ENCODE assay signal across 28 cellular contexts in the genomic region with DNA sequence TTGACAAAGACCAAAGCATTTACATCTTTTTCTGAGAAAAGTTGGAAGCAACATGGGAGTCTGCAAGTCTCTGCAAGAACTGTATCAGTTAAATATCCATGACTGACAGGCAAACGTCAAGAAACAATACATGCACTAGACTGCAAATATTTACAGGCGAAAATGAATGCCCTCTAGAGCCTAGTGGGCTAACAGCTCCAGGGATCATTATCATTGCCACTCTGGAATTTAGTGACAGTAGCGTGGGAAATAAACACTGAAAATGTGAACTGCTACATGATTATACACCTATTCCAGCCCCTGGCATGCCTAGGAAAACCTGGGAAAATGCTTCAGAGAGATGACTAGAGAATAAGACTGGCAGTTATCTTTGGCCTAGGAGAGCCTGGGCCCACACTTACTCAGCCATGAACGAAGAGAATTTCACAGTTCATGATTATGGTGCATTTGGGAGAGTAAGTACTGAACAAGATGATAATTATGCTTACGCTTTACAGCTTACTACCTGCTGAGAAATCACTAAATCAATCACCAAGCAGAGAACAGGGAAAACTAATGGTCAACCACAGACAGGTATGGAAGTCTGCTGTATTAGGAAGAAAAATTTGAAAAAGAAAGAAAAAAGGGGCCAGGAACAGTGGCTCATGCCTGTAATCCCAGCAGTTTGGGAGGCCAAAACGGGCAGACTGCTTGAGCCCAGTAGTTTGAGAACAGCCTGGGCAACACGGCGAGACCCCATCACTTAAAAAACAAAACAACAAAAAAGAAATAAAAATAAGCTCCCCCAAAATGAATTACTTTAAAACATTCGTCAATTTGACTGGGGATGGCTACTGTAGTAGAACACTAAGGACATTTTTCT.
DNase-seq lines count a peak whose midpoint lies in the region; ATAC-seq and TF ChIP-seq lines count a peak whose summit lies in the region.
"Had no signal": no experiment of that assay in that cellular context is flagged by ENCODE, and none has a peak within 500 bp of the region (broad histone marks: within the 10 kb centered on the region; RNA-seq: fewer than 3 reads in every experiment).

No MANE protein-coding gene starts in this region.

- no peaks in the 10 kb centered on the region for H3K27me3 Mint-ChIP-seq in CD4-positive, alpha-beta T cell
- no peaks in the 10 kb centered on the region for H3K27me3 Mint-ChIP-seq in naive thymus-derived CD4-positive, alpha-beta T cell
- H3K27me3 Mint-ChIP-seq: natural killer cell treated with Interleukin-12 subunit alpha and Interleukin-12 subunit beta and Interleukin-15 and Interleukin-18, amount 100 ng/mL, for 72 hours; type B pancreatic cell had no signal

- H3K27ac ChIP-seq in CD4-positive, alpha-beta T cell (ENCODE audit: low read depth, low read length) = no peak overlapping the region
- 0 out of 2 replicates have a peak overlapping the region, but pooled peaks have one; percentile 1 for H3K27ac ChIP-seq in HEK293 (ENCODE audit: extremely low read depth, low read depth, low read length)
- H3K27ac ChIP-seq in naive thymus-derived CD4-positive, alpha-beta T cell (ENCODE audit: low read depth, low read length) = no peak overlapping the region
- H3K27ac ChIP-seq: heart right ventricle, PC-9 had no signal

- no peak overlapping the region for H3K4me3 ChIP-seq in HEK293 (ENCODE audit: low read depth, low read length)
- no peak overlapping the region for H3K4me3 ChIP-seq in naive thymus-derived CD4-positive, alpha-beta T cell (ENCODE audit: low read length)
- H3K4me3 ChIP-seq: heart right ventricle, lung, PC-9 had no signal

- H3K36me3 ChIP-seq in HEK293 (ENCODE audit: control insufficient read depth in 2 of 2, insufficient read depth in 1 of 2, low read length in 2 of 2) = peaks cover 11 to 47% of the 10 kb centered on the region in 2 experiments
- H3K36me3 ChIP-seq in naive thymus-derived CD4-positive, alpha-beta T cell (ENCODE audit: control insufficient read depth in 2 of 3, insufficient read depth in 3 of 3, low read length in 3 of 3) = peaks cover 20 to 84% (median 27%) of the 10 kb centered on the region in 3 experiments

- no peak for ATAC-seq in CD4-positive, alpha-beta T cell (ENCODE audit: poor library complexity)
- ATAC-seq in naive thymus-derived CD4-positive, alpha-beta T cell = no peak
- ATAC-seq in GM21526 (IDR thresholded peaks at IDR 0.05; ENCODE audit: low FRiP score, unreplicated experiment) (no peak), HG03460 (IDR thresholded peaks at IDR 0.05; ENCODE audit: unreplicated experiment) (no peak)
- ATAC-seq: activated naive CD4-positive, alpha-beta T cell treated with anti-CD3 and anti-CD28 coated beads, Interleukin-2, amount 50 U/mL, for 72 hours; heart right ventricle; natural killer cell treated with Interleukin-12 subunit alpha and Interleukin-12 subunit beta and Interleukin-15 and Interleukin-18, amount 100 ng/mL, for 72 hours had no signal

- H3K9me3 ChIP-seq in CD4-positive, alpha-beta T cell (ENCODE audit: control insufficient read depth, low read length) = no peaks in the 10 kb centered on the region
- H3K9me3 ChIP-seq in HEK293 (ENCODE audit: control insufficient read depth, insufficient read depth, low read depth, low read length) = no peaks in the 10 kb centered on the region
- H3K9me3 ChIP-seq in naive thymus-derived CD4-positive, alpha-beta T cell (ENCODE audit: control insufficient read depth in 2 of 3, low read length in 3 of 3) = no peaks in the 10 kb centered on the region
- H3K9me3 ChIP-seq: heart right ventricle had no signal

- H3K27me3 ChIP-seq in CD4-positive, alpha-beta T cell (ENCODE audit: control insufficient read depth, insufficient read depth, low read length) = no peaks in the 10 kb centered on the region
- H3K27me3 ChIP-seq in naive thymus-derived CD4-positive, alpha-beta T cell (ENCODE audit: control insufficient read depth in 2 of 2, insufficient read depth in 2 of 2, low read length in 2 of 2) = no peaks in the 10 kb centered on the region
- H3K27me3 ChIP-seq: heart right ventricle had no signal

- no peak for DNase-seq in CD4-positive, alpha-beta T cell
- peak; percentile 79 for DNase-seq in NCI-H2227 treated with DMSO at 0.1 percent for 48 hours (lab: John Stamatoyannopoulos, UW)
- no peak for DNase-seq in naive thymus-derived CD4-positive, alpha-beta T cell
- no peak for DNase-seq in GM13977 (ENCODE audit: low spot score)
- DNase-seq: activated CD4-positive, alpha-beta T cell treated with anti-CD3 and anti-CD28 coated beads, Interleukin-2, amount 50 U/mL, for 48 hours; activated CD4-positive, CD25-positive, alpha-beta regulatory T cell treated with anti-CD3 and anti-CD28 coated beads, Interleukin-2, amount 50 U/mL, for 72 hours; activated CD8-positive, alpha-beta memory T cell treated with anti-CD3 and anti-CD28 coated beads, Interleukin-2, amount 50 U/mL, for 4 hours; aorta; Calu3; foreskin melanocyte; H9; heart right ventricle; Karpas-422; kidney glomerular epithelial cell; NCI-H1694; NCI-H526; PC-9; stimulated activated CD4-positive, alpha-beta T cell treated with anti-CD3 and anti-CD28 coated beads, Interleukin-15, amount 100 ng/mL, for 24 hours; stimulated activated CD4-positive, alpha-beta T cell treated with anti-CD3 and anti-CD28 coated beads, Interleukin-4, amount 100 ng/mL, for 4 hours; T-helper 2 cell had no signal

- peak overlapping the region; percentile 7 for H3K27ac Mint-ChIP-seq in CD4-positive, alpha-beta T cell
- H3K27ac Mint-ChIP-seq in naive thymus-derived CD4-positive, alpha-beta T cell = peak overlapping the region in 7 of 9 donors; percentile 4 to 55 (median 28)
- H3K27ac Mint-ChIP-seq: CD14-positive monocyte; natural killer cell treated with Interleukin-12 subunit alpha and Interleukin-12 subunit beta and Interleukin-15 and Interleukin-18, amount 100 ng/mL, for 72 hours; type B pancreatic cell had no signal

- CTCF ChIA-PET in CD4-positive, alpha-beta T cell (lab: Charles Lee) = no interaction called here
- CTCF ChIA-PET in HEK293 (lab: Yijun Ruan, JAX) = no interaction called here
- CTCF ChIA-PET in naive thymus-derived CD4-positive, alpha-beta T cell (lab: Charles Lee) = interaction anchor here (0.8 kb wide), 1 partner anchor 11 kb away, joined by 3 read pairs; no protein-coding TSS in a partner anchor

- TF ChIP-seq CTCF in CD4-positive, alpha-beta T cell (IDR thresholded peaks at IDR 0.05) = no peak
- no peak for TF ChIP-seq CTCF in HEK293 (tag by site-specific recombination; IDR thresholded peaks at IDR 0.05)
- no peak for TF ChIP-seq CTCF in GM13977 (IDR thresholded peaks at IDR 0.05; ENCODE audit: extremely low read depth, insufficient read depth, missing control alignments)

- in situ Hi-C loops in GM13977 (cut with MboI; ENCODE audit: low pct_unique_long_range_greater_than_20kb, low sequenced_read_pairs, unreplicated experiment) = loop anchor here (25.0 kb wide), 1 partner anchor 124 kb away; a partner anchor contains a TSS

- intact Hi-C loops in CD4-positive, alpha-beta T cell (cut with DNase I, micrococcal nuclease) = loop anchor here in 1 of 2 experiments (5.0 kb wide), 1 partner anchor 134 kb away; no protein-coding TSS in a partner anchor
- intact Hi-C loops in naive thymus-derived CD4-positive, alpha-beta T cell (cut with micrococcal nuclease) = no loop called here

- peaks cover 91% of the 10 kb centered on the region for H3K36me3 Mint-ChIP-seq in CD4-positive, alpha-beta T cell (ENCODE audit: low read depth)
- H3K36me3 Mint-ChIP-seq in naive thymus-derived CD4-positive, alpha-beta T cell = peaks cover 0 to 42% (median 26%) of the 10 kb centered on the region in 5 donors

- H3K4me1 ChIP-seq in HEK293 (ENCODE audit: control insufficient read depth, insufficient read depth, low read length) = peaks cover 12% of the 10 kb centered on the region; the same call in 1 of the 2 replicates
- no peaks in the 10 kb centered on the region for H3K4me1 ChIP-seq in naive thymus-derived CD4-positive, alpha-beta T cell (ENCODE audit: control insufficient read depth in 2 of 2, insufficient read depth in 2 of 2, low read length in 2 of 2)
- H3K4me1 ChIP-seq: heart right ventricle had no signal

- H3K4me3 Mint-ChIP-seq in CD4-positive, alpha-beta T cell = no peak overlapping the region
- H3K4me3 Mint-ChIP-seq in naive thymus-derived CD4-positive, alpha-beta T cell = no peak overlapping the region
- H3K4me3 Mint-ChIP-seq: CD14-positive monocyte; H9; natural killer cell treated with Interleukin-12 subunit alpha and Interleukin-12 subunit beta and Interleukin-15 and Interleukin-18, amount 100 ng/mL, for 72 hours; type B pancreatic cell had no signal

- peaks cover 14% of the 10 kb centered on the region for H3K4me1 Mint-ChIP-seq in CD4-positive, alpha-beta T cell (ENCODE audit: low read depth)
- peaks cover 1 to 29% (median 14%) of the 10 kb centered on the region in 7 donors for H3K4me1 Mint-ChIP-seq in naive thymus-derived CD4-positive, alpha-beta T cell
- H3K4me1 Mint-ChIP-seq: CD14-positive monocyte had no signal

- H3K9me3 Mint-ChIP-seq in CD4-positive, alpha-beta T cell = no peaks in the 10 kb centered on the region
- H3K9me3 Mint-ChIP-seq in naive thymus-derived CD4-positive, alpha-beta T cell = no peaks in the 10 kb centered on the region
- H3K9me3 Mint-ChIP-seq: activated naive CD4-positive, alpha-beta T cell treated with anti-CD3 and anti-CD28 coated beads, Interleukin-2, amount 50 U/mL, for 72 hours; CD14-positive monocyte; H9; natural killer cell treated with Interleukin-12 subunit alpha and Interleukin-12 subunit beta and Interleukin-15 and Interleukin-18, amount 100 ng/mL, for 72 hours; type B pancreatic cell had no signal

- POLR2A ChIA-PET in CD4-positive, alpha-beta T cell (lab: Charles Lee) = no interaction called here
- POLR2A ChIA-PET in HEK293 (lab: Yijun Ruan, JAX) = no interaction called here
- POLR2A ChIA-PET in naive thymus-derived CD4-positive, alpha-beta T cell (lab: Charles Lee) = no interaction called here

TF ChIP-seq in HEK293, 187 proteins besides CTCF, POLR2A, EP300 and RAD21 (continues in another document):
- TF ChIP-seq, protein P1, sequence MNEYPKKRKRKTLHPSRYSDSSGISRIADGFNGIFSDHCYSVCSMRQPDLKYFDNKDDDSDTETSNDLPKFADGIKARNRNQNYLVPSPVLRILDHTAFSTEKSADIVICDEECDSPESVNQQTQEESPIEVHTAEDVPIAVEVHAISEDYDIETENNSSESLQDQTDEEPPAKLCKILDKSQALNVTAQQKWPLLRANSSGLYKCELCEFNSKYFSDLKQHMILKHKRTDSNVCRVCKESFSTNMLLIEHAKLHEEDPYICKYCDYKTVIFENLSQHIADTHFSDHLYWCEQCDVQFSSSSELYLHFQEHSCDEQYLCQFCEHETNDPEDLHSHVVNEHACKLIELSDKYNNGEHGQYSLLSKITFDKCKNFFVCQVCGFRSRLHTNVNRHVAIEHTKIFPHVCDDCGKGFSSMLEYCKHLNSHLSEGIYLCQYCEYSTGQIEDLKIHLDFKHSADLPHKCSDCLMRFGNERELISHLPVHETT (tag by site-specific recombination; IDR thresholded peaks at IDR 0.05) = no peak
- TF ChIP-seq ZNF221 (tag by site-specific recombination; IDR thresholded peaks at IDR 0.05; ENCODE audit: borderline replicate concordance) = no peak
- no peak for TF ChIP-seq KLF16 (tag by site-specific recombination; IDR thresholded peaks at IDR 0.05)
- TF ChIP-seq ZNF677 (tag by site-specific recombination; IDR thresholded peaks at IDR 0.05) = no peak
- TF ChIP-seq HOXC10 (CRISPR knock-in tag; IDR thresholded peaks at IDR 0.05) = no peak
- TF ChIP-seq ZNF600 (tag by site-specific recombination; IDR thresholded peaks at IDR 0.05) = no peak
